ENCODE assay signal across 15 cellular contexts in genomic region chr7:55966851-55967250, GRCh38. TPM values are rescaled to one million over a fixed set of nuclear protein-coding genes. Genes with fewer than 3 reads are reported as not detected.
A peak's percentile ranks its signal among the peaks of the same experiment; 100 is the strongest.
DNase-seq lines count a peak whose midpoint lies in the region; ATAC-seq and TF ChIP-seq lines count a peak whose summit lies in the region.
"Had no signal": no experiment of that assay in that cellular context is flagged by ENCODE, and none has a peak within 500 bp of the region (broad histone marks: within the 10 kb centered on the region; RNA-seq: fewer than 3 reads in every experiment).

No MANE protein-coding gene starts in this region.

- no peak overlapping the region for H3K4me2 ChIP-seq in mesenchymal stem cell (ENCODE audit: low read length, poor library complexity, severe bottlenecking)

- H3K9me3 Mint-ChIP-seq in stimulated activated naive CD8-positive, alpha-beta T cell treated with anti-CD3 and anti-CD28 coated beads, Interleukin-15, Interleukin-2, amounts not matched to agents 100 ng/mL and 50 ng/mL, for 24 hours: no peaks in the 10 kb centered on the region
- no peaks in the 10 kb centered on the region for H3K9me3 Mint-ChIP-seq in stimulated activated naive CD8-positive, alpha-beta T cell treated with anti-CD3 and anti-CD28 coated beads, Interleukin-15, amount 100 ng/mL, for 72 hours
- no peaks in the 10 kb centered on the region for H3K9me3 Mint-ChIP-seq in stimulated activated naive B cell treated with anti-CD40 and anti-IgM and Interleukin-4, amounts not matched to agents 10 μg/mL and 1 μg/mL and 100 μg/mL, for 72 hours
- H3K9me3 Mint-ChIP-seq: activated naive CD4-positive, alpha-beta T cell treated with anti-CD3 and anti-CD28 coated beads, Interleukin-2, amount 10 ng/mL, durations not matched to agents 7 days and 5 days had no signal

- DNase-seq in stimulated activated naive CD8-positive, alpha-beta T cell treated with anti-CD3 and anti-CD28 coated beads, Interleukin-15, amount 100 ng/mL, for 72 hours: no peak
- DNase-seq in amniotic epithelial cell (ENCODE audit: low read depth) (peak; percentile 21), mesenchymal stem cell (peak; percentile 1), mucosa of descending colon (no peak)
- no peak for DNase-seq in stimulated activated naive B cell treated with anti-CD40 and anti-IgM and Interleukin-4, amounts not matched to agents 10 μg/mL and 1 μg/mL and 100 μg/mL, for 72 hours
- DNase-seq: activated naive CD4-positive, alpha-beta T cell treated with anti-CD3 and anti-CD28 coated beads, Interleukin-2, amount 10 ng/mL, durations not matched to agents 7 days and 5 days; BE2C; NCI-H1105; NCI-H526; SHP77 treated with DMSO at 0.1 percent for 48 hours; stimulated activated CD4-positive, alpha-beta T cell treated with anti-CD3 and anti-CD28 coated beads, Interleukin-2, amount 100 ng/mL, for 48 hours had no signal

- no peak overlapping the region for H3K4ac ChIP-seq in mesenchymal stem cell (ENCODE audit: low read depth in 1 of 2, low read length in 2 of 2)

- intact Hi-C loops in mucosa of descending colon (cut with DNase I, micrococcal nuclease): no loop called here

- no peak overlapping the region for H2AFZ ChIP-seq in mesenchymal stem cell (ENCODE audit: low read depth, low read length)

- H3K9me3 ChIP-seq in mesenchymal stem cell (ENCODE audit: control insufficient read depth, low read length) (no peaks in the 10 kb centered on the region), mucosa of descending colon (no peaks in the 10 kb centered on the region)
- H3K9me3 ChIP-seq: BE2C had no signal

- H3K4me3 Mint-ChIP-seq in stimulated activated naive CD8-positive, alpha-beta T cell treated with anti-CD3 and anti-CD28 coated beads, Interleukin-15, Interleukin-2, amounts not matched to agents 100 ng/mL and 50 ng/mL, for 24 hours: no peak overlapping the region
- H3K4me3 Mint-ChIP-seq in stimulated activated naive CD8-positive, alpha-beta T cell treated with anti-CD3 and anti-CD28 coated beads, Interleukin-15, amount 100 ng/mL, for 72 hours: no peak overlapping the region
- no peak overlapping the region for H3K4me3 Mint-ChIP-seq in stimulated activated naive B cell treated with anti-CD40 and anti-IgM and Interleukin-4, amounts not matched to agents 10 μg/mL and 1 μg/mL and 100 μg/mL, for 72 hours
- H3K4me3 Mint-ChIP-seq: activated naive CD4-positive, alpha-beta T cell treated with anti-CD3 and anti-CD28 coated beads, Interleukin-2, amount 10 ng/mL, durations not matched to agents 7 days and 5 days had no signal

- no peak overlapping the region for H4K91ac ChIP-seq in mesenchymal stem cell (ENCODE audit: low read length)

- no peak for TF ChIP-seq CTCF in mucosa of descending colon (IDR thresholded peaks at IDR 0.05)

- H3K79me1 ChIP-seq in mesenchymal stem cell (replicated peaks; ENCODE audit: low read length, poor library complexity, severe bottlenecking): peaks cover 18% of the 10 kb centered on the region

- H2AK5ac ChIP-seq in mesenchymal stem cell (ENCODE audit: low read length, severe bottlenecking): no peak overlapping the region

- H2BK12ac ChIP-seq in mesenchymal stem cell (ENCODE audit: low read length in 2 of 2): no peak overlapping the region

- 98% methylated on average over 6 of the region's 6 CpGs for WGBS in mesenchymal stem cell

- H2BK5ac ChIP-seq in mesenchymal stem cell (ENCODE audit: low read depth, low read length, poor library complexity, severe bottlenecking): no peak overlapping the region

- H3K9ac ChIP-seq in mesenchymal stem cell (ENCODE audit: low read length): no peak overlapping the region

- H3K4me1 ChIP-seq in mesenchymal stem cell (ENCODE audit: control insufficient read depth, insufficient read depth, low read depth, low read length) (peaks cover 7% of the 10 kb centered on the region), mucosa of descending colon (ENCODE audit: low read depth) (no peaks in the 10 kb centered on the region)
- H3K4me1 ChIP-seq: BE2C had no signal

- no peak overlapping the region for H3K23ac ChIP-seq in mesenchymal stem cell (ENCODE audit: low read length in 2 of 2)

- no peak overlapping the region for H3K4me3 ChIP-seq in mesenchymal stem cell (ENCODE audit: insufficient read depth in 1 of 2, low read depth in 1 of 2, low read length in 2 of 2)
- H3K4me3 ChIP-seq in mucosa of descending colon: no peak overlapping the region
- H3K4me3 ChIP-seq: coronary artery had no signal

- H3K36me3 Mint-ChIP-seq in stimulated activated naive CD8-positive, alpha-beta T cell treated with anti-CD3 and anti-CD28 coated beads, Interleukin-15, Interleukin-2, amounts not matched to agents 100 ng/mL and 50 ng/mL, for 24 hours (ENCODE audit: low read depth): peaks cover 27% of the 10 kb centered on the region
- H3K36me3 Mint-ChIP-seq in stimulated activated naive B cell treated with anti-CD40 and anti-IgM and Interleukin-4, amounts not matched to agents 10 μg/mL and 1 μg/mL and 100 μg/mL, for 72 hours: peaks cover 10 to 33% of the 10 kb centered on the region in 2 donors

- H4K8ac ChIP-seq in mesenchymal stem cell (ENCODE audit: low read length): no peak overlapping the region

- no peak for ATAC-seq in stimulated activated naive CD8-positive, alpha-beta T cell treated with anti-CD3 and anti-CD28 coated beads, Interleukin-15, amount 100 ng/mL, for 72 hours
- ATAC-seq in GM21786 (IDR thresholded peaks at IDR 0.05; ENCODE audit: unreplicated experiment) (no peak), mucosa of descending colon (no peak), GM19324 (IDR thresholded peaks at IDR 0.05; ENCODE audit: low FRiP score, unreplicated experiment) (no peak)
- no peak for ATAC-seq in stimulated activated naive B cell treated with anti-CD40 and anti-IgM and Interleukin-4, amounts not matched to agents 10 μg/mL and 1 μg/mL and 100 μg/mL, for 72 hours (replicated peaks)

- no peaks in the 10 kb centered on the region for H3K27me3 ChIP-seq in mesenchymal stem cell (ENCODE audit: control insufficient read depth in 1 of 2, insufficient read depth in 1 of 2, low read length in 2 of 2)
- H3K27me3 ChIP-seq: BE2C had no signal

- H2BK120ac ChIP-seq in mesenchymal stem cell (ENCODE audit: low read depth, low read length): no peak overlapping the region

- H3K27ac ChIP-seq in mesenchymal stem cell (ENCODE audit: low read length, poor library complexity, severe bottlenecking): no peak overlapping the region
- H3K27ac ChIP-seq: coronary artery had no signal

- H3K18ac ChIP-seq in mesenchymal stem cell (ENCODE audit: low read depth in 1 of 2, low read length in 2 of 2): no peak overlapping the region

- no peak overlapping the region for H3K14ac ChIP-seq in mesenchymal stem cell (ENCODE audit: low read length in 2 of 2)

- no peaks in the 10 kb centered on the region for H3K27me3 Mint-ChIP-seq in stimulated activated naive CD8-positive, alpha-beta T cell treated with anti-CD3 and anti-CD28 coated beads, Interleukin-15, Interleukin-2, amounts not matched to agents 100 ng/mL and 50 ng/mL, for 24 hours
- H3K27me3 Mint-ChIP-seq in stimulated activated naive CD8-positive, alpha-beta T cell treated with anti-CD3 and anti-CD28 coated beads, Interleukin-15, amount 100 ng/mL, for 72 hours: no peaks in the 10 kb centered on the region
- no peaks in the 10 kb centered on the region for H3K27me3 Mint-ChIP-seq in stimulated activated naive B cell treated with anti-CD40 and anti-IgM and Interleukin-4, amounts not matched to agents 10 μg/mL and 1 μg/mL and 100 μg/mL, for 72 hours
- H3K27me3 Mint-ChIP-seq: activated naive CD4-positive, alpha-beta T cell treated with anti-CD3 and anti-CD28 coated beads, Interleukin-2, amount 10 ng/mL, durations not matched to agents 7 days and 5 days had no signal

- peaks cover 29% of the 10 kb centered on the region for H3K4me1 Mint-ChIP-seq in stimulated activated naive CD8-positive, alpha-beta T cell treated with anti-CD3 and anti-CD28 coated beads, Interleukin-15, Interleukin-2, amounts not matched to agents 100 ng/mL and 50 ng/mL, for 24 hours (ENCODE audit: low read depth)
- peaks cover 52% of the 10 kb centered on the region for H3K4me1 Mint-ChIP-seq in stimulated activated naive CD8-positive, alpha-beta T cell treated with anti-CD3 and anti-CD28 coated beads, Interleukin-15, amount 100 ng/mL, for 72 hours
- H3K4me1 Mint-ChIP-seq in stimulated activated naive B cell treated with anti-CD40 and anti-IgM and Interleukin-4, amounts not matched to agents 10 μg/mL and 1 μg/mL and 100 μg/mL, for 72 hours: peaks cover 28 to 55% of the 10 kb centered on the region in 2 donors

- H3K36me3 ChIP-seq in mesenchymal stem cell (ENCODE audit: control insufficient read depth in 1 of 2, insufficient read depth in 2 of 2, low read depth in 1 of 2, low read length in 2 of 2) (peaks cover 6 to 21% of the 10 kb centered on the region in 2 experiments), mucosa of descending colon (ENCODE audit: low read depth) (no peaks in the 10 kb centered on the region)

- H3K27ac Mint-ChIP-seq in stimulated activated naive CD8-positive, alpha-beta T cell treated with anti-CD3 and anti-CD28 coated beads, Interleukin-15, Interleukin-2, amounts not matched to agents 100 ng/mL and 50 ng/mL, for 24 hours: peak overlapping the region; percentile 71
- peak overlapping the region in 1 of 2 donors; percentile 56 for H3K27ac Mint-ChIP-seq in stimulated activated naive CD8-positive, alpha-beta T cell treated with anti-CD3 and anti-CD28 coated beads, Interleukin-15, amount 100 ng/mL, for 72 hours
- H3K27ac Mint-ChIP-seq in stimulated activated naive B cell treated with anti-CD40 and anti-IgM and Interleukin-4, amounts not matched to agents 10 μg/mL and 1 μg/mL and 100 μg/mL, for 72 hours: no peak overlapping the region
- H3K27ac Mint-ChIP-seq: activated naive CD4-positive, alpha-beta T cell treated with anti-CD3 and anti-CD28 coated beads, Interleukin-2, amount 10 ng/mL, durations not matched to agents 7 days and 5 days had no signal

- H2BK15ac ChIP-seq in mesenchymal stem cell (ENCODE audit: low read depth, poor library complexity, severe bottlenecking): no peak overlapping the region

RNA-seq across cellular contexts. Expression of gene NIPSNAP2, which starts 2.5 kb away (rescaled TPM):
- polyA plus RNA-seq in mesenchymal stem cell (2013, experiment 1 of 2): 51.8 TPM
- 55.2 TPM for polyA plus RNA-seq in mesenchymal stem cell (2013, experiment 2 of 2)
- 100 to 1,000 TPM in 1 of 3 donors, 10 to 100 TPM in 2; 59.4 to 101 (median 60.8) TPM for total RNA-seq in mucosa of descending colon

RNA-seq across cellular contexts. Expression of gene MRPS17, which starts 15.2 kb away (rescaled TPM):
- polyA plus RNA-seq in mesenchymal stem cell (2013, experiment 1 of 2): 14.6 TPM
- polyA plus RNA-seq in mesenchymal stem cell (2013, experiment 2 of 2): 15.8 TPM
- 10 to 100 TPM; 11.5 to 14.3 (median 11.5) TPM for total RNA-seq in mucosa of descending colon

Comparison
In these comparisons a context has a peak if more than half of its experiments do, and no peak if none do; other contexts are left out.
1. DNase-seq: peak in amniotic epithelial cell (single experiment) and mesenchymal stem cell (single experiment); none in stimulated activated naive CD8-positive, alpha-beta T cell treated with anti-CD3 and anti-CD28 coated beads, Interleukin-15, amount 100 ng/mL, for 72 hours (0 of 2), mucosa of descending colon (0 of 3) and stimulated activated naive B cell treated with anti-CD40 and anti-IgM and Interleukin-4, amounts not matched to agents 10 μg/mL and 1 μg/mL and 100 μg/mL, for 72 hours (single experiment).